In genomic region chr2:183010112-183010511, GRCh38 we compare ENCODE assay signal across 1 cellular context.
TF ChIP-seq lines count a peak whose summit lies in the region.

No MANE protein-coding gene starts in this region.

TF ChIP-seq in HEK293, 187 proteins besides CTCF, POLR2A, EP300 and RAD21 (continued from another document):
- peak; percentile 82 for TF ChIP-seq INSM2 (tag by site-specific recombination; IDR thresholded peaks at IDR 0.05)
- TF ChIP-seq ZBTB21 (tag by site-specific recombination; IDR thresholded peaks at IDR 0.05): no peak
- TF ChIP-seq, protein P1, sequence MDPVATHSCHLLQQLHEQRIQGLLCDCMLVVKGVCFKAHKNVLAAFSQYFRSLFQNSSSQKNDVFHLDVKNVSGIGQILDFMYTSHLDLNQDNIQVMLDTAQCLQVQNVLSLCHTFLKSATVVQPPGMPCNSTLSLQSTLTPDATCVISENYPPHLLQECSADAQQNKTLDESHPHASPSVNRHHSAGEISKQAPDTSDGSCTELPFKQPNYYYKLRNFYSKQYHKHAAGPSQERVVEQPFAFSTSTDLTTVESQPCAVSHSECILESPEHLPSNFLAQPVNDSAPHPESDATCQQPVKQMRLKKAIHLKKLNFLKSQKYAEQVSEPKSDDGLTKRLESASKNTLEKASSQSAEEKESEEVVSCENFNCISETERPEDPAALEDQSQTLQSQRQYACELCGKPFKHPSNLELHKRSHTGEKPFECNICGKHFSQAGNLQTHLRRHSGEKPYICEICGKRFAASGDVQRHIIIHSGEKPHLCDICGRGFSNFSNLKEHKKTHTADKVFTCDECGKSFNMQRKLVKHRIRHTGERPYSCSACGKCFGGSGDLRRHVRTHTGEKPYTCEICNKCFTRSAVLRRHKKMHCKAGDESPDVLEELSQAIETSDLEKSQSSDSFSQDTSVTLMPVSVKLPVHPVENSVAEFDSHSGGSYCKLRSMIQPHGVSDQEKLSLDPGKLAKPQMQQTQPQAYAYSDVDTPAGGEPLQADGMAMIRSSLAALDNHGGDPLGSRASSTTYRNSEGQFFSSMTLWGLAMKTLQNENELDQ (tag by site-specific recombination; IDR thresholded peaks at IDR 0.05; ENCODE audit: low read depth): no peak
- no peak for TF ChIP-seq ZNF202 (tag by site-specific recombination; IDR thresholded peaks at IDR 0.05; ENCODE audit: borderline replicate concordance)
- peak; percentile 77 for TF ChIP-seq FEZF1 (tag by site-specific recombination; IDR thresholded peaks at IDR 0.05)
- no peak for TF ChIP-seq ZSCAN23 (tag by site-specific recombination; IDR thresholded peaks at IDR 0.05)
- TF ChIP-seq ZBTB17 (tag by site-specific recombination; IDR thresholded peaks at IDR 0.05): peak; percentile 61
- TF ChIP-seq, protein P2, sequence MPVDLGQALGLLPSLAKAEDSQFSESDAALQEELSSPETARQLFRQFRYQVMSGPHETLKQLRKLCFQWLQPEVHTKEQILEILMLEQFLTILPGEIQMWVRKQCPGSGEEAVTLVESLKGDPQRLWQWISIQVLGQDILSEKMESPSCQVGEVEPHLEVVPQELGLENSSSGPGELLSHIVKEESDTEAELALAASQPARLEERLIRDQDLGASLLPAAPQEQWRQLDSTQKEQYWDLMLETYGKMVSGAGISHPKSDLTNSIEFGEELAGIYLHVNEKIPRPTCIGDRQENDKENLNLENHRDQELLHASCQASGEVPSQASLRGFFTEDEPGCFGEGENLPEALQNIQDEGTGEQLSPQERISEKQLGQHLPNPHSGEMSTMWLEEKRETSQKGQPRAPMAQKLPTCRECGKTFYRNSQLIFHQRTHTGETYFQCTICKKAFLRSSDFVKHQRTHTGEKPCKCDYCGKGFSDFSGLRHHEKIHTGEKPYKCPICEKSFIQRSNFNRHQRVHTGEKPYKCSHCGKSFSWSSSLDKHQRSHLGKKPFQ (tag by site-specific recombination; IDR thresholded peaks at IDR 0.05): 0 out of 2 replicates have a peak, but pooled peaks have one; percentile 36
- no peak for TF ChIP-seq KLF7 (tag by site-specific recombination; IDR thresholded peaks at IDR 0.05; ENCODE audit: borderline replicate concordance)
- no peak for TF ChIP-seq ZNF157 (tag by site-specific recombination; IDR thresholded peaks at IDR 0.05)
- peak; percentile 32; the same call in 1 of the 2 replicates for TF ChIP-seq PATZ1 (tag by site-specific recombination; IDR thresholded peaks at IDR 0.05)
- TF ChIP-seq, protein P3, sequence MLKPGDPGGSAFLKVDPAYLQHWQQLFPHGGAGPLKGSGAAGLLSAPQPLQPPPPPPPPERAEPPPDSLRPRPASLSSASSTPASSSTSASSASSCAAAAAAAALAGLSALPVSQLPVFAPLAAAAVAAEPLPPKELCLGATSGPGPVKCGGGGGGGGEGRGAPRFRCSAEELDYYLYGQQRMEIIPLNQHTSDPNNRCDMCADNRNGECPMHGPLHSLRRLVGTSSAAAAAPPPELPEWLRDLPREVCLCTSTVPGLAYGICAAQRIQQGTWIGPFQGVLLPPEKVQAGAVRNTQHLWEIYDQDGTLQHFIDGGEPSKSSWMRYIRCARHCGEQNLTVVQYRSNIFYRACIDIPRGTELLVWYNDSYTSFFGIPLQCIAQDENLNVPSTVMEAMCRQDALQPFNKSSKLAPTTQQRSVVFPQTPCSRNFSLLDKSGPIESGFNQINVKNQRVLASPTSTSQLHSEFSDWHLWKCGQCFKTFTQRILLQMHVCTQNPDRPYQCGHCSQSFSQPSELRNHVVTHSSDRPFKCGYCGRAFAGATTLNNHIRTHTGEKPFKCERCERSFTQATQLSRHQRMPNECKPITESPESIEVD (tag by site-specific recombination; IDR thresholded peaks at IDR 0.05): peak; percentile 39
- no peak for TF ChIP-seq ZNF211 (tag by site-specific recombination; IDR thresholded peaks at IDR 0.05; ENCODE audit: low read depth)
- TF ChIP-seq ZNF514 (tag by site-specific recombination; IDR thresholded peaks at IDR 0.05): no peak
- TF ChIP-seq ZNF76 (tag by site-specific recombination; IDR thresholded peaks at IDR 0.05; ENCODE audit: borderline replicate concordance, low read depth): peak; percentile 66; the same call in 1 of the 2 replicates
- no peak for TF ChIP-seq GLIS1 (tag by site-specific recombination; IDR thresholded peaks at IDR 0.05)
- TF ChIP-seq ZNF677 (tag by site-specific recombination; IDR thresholded peaks at IDR 0.05): no peak
- TF ChIP-seq, protein P4, sequence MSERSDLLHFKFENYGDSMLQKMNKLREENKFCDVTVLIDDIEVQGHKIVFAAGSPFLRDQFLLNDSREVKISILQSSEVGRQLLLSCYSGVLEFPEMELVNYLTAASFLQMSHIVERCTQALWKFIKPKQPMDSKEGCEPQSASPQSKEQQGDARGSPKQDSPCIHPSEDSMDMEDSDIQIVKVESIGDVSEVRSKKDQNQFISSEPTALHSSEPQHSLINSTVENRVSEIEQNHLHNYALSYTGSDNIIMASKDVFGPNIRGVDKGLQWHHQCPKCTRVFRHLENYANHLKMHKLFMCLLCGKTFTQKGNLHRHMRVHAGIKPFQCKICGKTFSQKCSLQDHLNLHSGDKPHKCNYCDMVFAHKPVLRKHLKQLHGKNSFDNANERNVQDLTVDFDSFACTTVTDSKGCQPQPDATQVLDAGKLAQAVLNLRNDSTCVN (tag by site-specific recombination; optimal IDR thresholded peaks at IDR 0.05): no peak
